Comparison of ENCODE assay signal across 20 cellular contexts in the genomic region with DNA sequence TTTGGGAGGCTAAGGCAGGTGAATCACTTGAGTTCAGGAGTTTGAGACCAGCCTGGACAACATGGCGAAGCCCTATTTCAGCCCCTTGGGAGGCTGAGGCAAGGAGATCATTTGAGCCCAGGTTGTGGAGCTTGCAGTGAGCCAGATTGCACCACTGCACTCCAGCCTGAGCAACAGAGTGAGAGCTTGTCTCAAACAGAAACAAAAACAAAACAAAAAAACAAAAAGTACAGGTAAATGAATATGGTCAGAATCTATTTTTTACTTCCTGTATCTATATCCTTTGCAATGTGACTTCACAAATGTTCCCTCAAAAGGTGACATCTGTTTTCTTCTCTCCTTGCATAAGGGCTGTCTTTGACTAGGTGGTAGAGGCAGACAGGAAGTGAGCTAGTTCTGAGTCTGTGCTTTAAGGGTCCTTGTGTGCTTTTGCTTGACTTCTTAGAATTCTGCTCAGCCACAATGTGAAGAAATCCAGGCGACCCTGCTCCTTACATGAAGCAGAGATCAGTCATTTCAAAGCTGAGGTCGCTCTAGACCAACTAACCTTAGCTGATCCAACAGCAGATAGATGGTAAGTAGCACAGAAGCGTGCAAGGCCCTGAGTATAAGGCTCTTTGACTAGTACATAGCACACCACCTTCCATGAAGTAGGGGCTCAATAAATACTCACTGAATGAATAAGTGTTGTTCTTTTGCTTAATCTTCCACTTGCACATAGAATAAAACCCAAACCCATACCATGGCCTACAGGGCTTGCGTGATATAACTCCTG.
A peak's percentile ranks its signal among the peaks of the same experiment; 100 is the strongest.
DNase-seq lines count a peak whose midpoint lies in the region; ATAC-seq and TF ChIP-seq lines count a peak whose summit lies in the region.
"Had no signal": no experiment of that assay in that cellular context is flagged by ENCODE, and none has a peak within 500 bp of the region (broad histone marks: within the 10 kb centered on the region; RNA-seq: fewer than 3 reads in every experiment).

No MANE protein-coding gene starts in this region.

- intact Hi-C loops in vagina (cut with DNase I) (no loop called here), A673 (cut with micrococcal nuclease; ENCODE audit: unreplicated experiment) (no loop called here)

- peak overlapping the region; percentile 26 for H2AFZ ChIP-seq in neural progenitor cell (replicated peaks)

- H3K36me3 Mint-ChIP-seq in neural progenitor cell: no peaks in the 10 kb centered on the region

- no peaks in the 10 kb centered on the region for H3K9me3 ChIP-seq in neural progenitor cell (ENCODE audit: low read depth)
- no peaks in the 10 kb centered on the region for H3K9me3 ChIP-seq in vagina
- H3K9me3 ChIP-seq in A673 (ENCODE audit: low read depth, low read length, poor library complexity, severe bottlenecking): no peaks in the 10 kb centered on the region

- H3K27me3 ChIP-seq in neural progenitor cell: no peaks in the 10 kb centered on the region
- H3K27me3 ChIP-seq in vagina: no peaks in the 10 kb centered on the region
- no peaks in the 10 kb centered on the region for H3K27me3 ChIP-seq in A673 (replicated peaks; ENCODE audit: insufficient read depth, low read depth, low read length, poor library complexity)

- no peaks in the 10 kb centered on the region for H3K36me3 ChIP-seq in neural progenitor cell
- no peaks in the 10 kb centered on the region for H3K36me3 ChIP-seq in vagina
- H3K36me3 ChIP-seq in A673 (ENCODE audit: insufficient read depth, low read length, poor library complexity, severe bottlenecking): no peaks in the 10 kb centered on the region

- no peak overlapping the region for H3K9ac ChIP-seq in neural progenitor cell

- CTCF ChIA-PET in A673 (lab: Charles Lee): no interaction called here

- H3K4me1 ChIP-seq in neural progenitor cell: no peaks in the 10 kb centered on the region
- H3K4me1 ChIP-seq in vagina: no peaks in the 10 kb centered on the region
- H3K4me1 ChIP-seq in A673 (ENCODE audit: insufficient read depth, low read length, poor library complexity, severe bottlenecking): no peaks in the 10 kb centered on the region

- BruUV-seq in A673 (replicated peaks; lab: Mats Ljungman, UMichigan): no TSS peak

- H3K4me2 ChIP-seq in neural progenitor cell: no peak overlapping the region

- no peaks in the 10 kb centered on the region for H3F3A ChIP-seq in neural progenitor cell (ENCODE audit: low read depth)

- H4K20me1 ChIP-seq in neural progenitor cell (ENCODE audit: low read depth): no peaks in the 10 kb centered on the region

- H3K4me3 Mint-ChIP-seq in neural progenitor cell: no peak overlapping the region
- H3K4me3 Mint-ChIP-seq: B cell; CD4-positive, alpha-beta T cell; H9 had no signal

- H3K4me3 ChIP-seq in neural progenitor cell: no peak overlapping the region
- H3K4me3 ChIP-seq in vagina: no peak overlapping the region
- no peak overlapping the region for H3K4me3 ChIP-seq in A673 (ENCODE audit: low read depth, low read length, poor library complexity, severe bottlenecking)

- no peak overlapping the region for H3K27ac Mint-ChIP-seq in neural progenitor cell
- H3K27ac Mint-ChIP-seq: B cell; CD4-positive, alpha-beta T cell; H9 had no signal

- ATAC-seq in GM18858 (IDR thresholded peaks at IDR 0.05; ENCODE audit: unreplicated experiment): peak; percentile 54
- peak; percentile 80 for ATAC-seq in GM21717 (IDR thresholded peaks at IDR 0.05; ENCODE audit: unreplicated experiment)
- ATAC-seq in HG03342 (IDR thresholded peaks at IDR 0.05; ENCODE audit: unreplicated experiment): peak; percentile 56
- no peak for ATAC-seq in GM21576 (IDR thresholded peaks at IDR 0.05; ENCODE audit: unreplicated experiment)

- POLR2A ChIA-PET in A673 (lab: Charles Lee; ENCODE audit: low non-redundant PET): no interaction called here

- no peak for TF ChIP-seq POLR2A in vagina (IDR thresholded peaks at IDR 0.05)

- H3K27ac ChIP-seq in neural progenitor cell (no peak overlapping the region), vagina (no peak overlapping the region), A673 (ENCODE audit: low read depth, low read length, poor library complexity, severe bottlenecking) (no peak overlapping the region)

- no peaks in the 10 kb centered on the region for H3K79me2 ChIP-seq in neural progenitor cell (ENCODE audit: low read depth)

- H3K27me3 Mint-ChIP-seq in neural progenitor cell (ENCODE audit: insufficient read depth, low read depth): no peaks in the 10 kb centered on the region
- H3K27me3 Mint-ChIP-seq: B cell; CD4-positive, alpha-beta T cell had no signal

- DNase-seq in neural progenitor cell (ENCODE audit: low spot score) (no peak), vagina (ENCODE audit: extremely low spot score in 2 of 2) (no peak), A673 (ENCODE audit: low spot score) (no peak)
- no peak for DNase-seq in stimulated activated naive CD4-positive, alpha-beta T cell (lab: John Stamatoyannopoulos, UW)
- DNase-seq: ACHN; Calu3; CD4-positive, alpha-beta T cell; DMS79 treated with DMSO at 0.1 percent for 48 hours; GDM1; H9; Karpas-422; NCI-H1417 treated with DMSO at 0.1 percent for 48 hours; NCI-H2029 treated with DMSO at 0.1 percent for 48 hours; NCI-H510A; SHP77 treated with DMSO at 0.1 percent for 48 hours had no signal

- no peaks in the 10 kb centered on the region for H3K4me1 Mint-ChIP-seq in neural progenitor cell
- H3K4me1 Mint-ChIP-seq: B cell had no signal

- TF ChIP-seq CTCF in neural progenitor cell (IDR thresholded peaks at IDR 0.05) (no peak), vagina (IDR thresholded peaks at IDR 0.05) (no peak), A673 (conservative IDR thresholded peaks at IDR 0.05; ENCODE audit: low read depth, low read length) (no peak)

- H3K9me3 Mint-ChIP-seq in neural progenitor cell: no peaks in the 10 kb centered on the region
- H3K9me3 Mint-ChIP-seq: H9 had no signal
